Comparison of ENCODE assay signal across 8 cellular contexts in genomic region chr18:47175283-47175894, GRCh38. TPM values are rescaled to one million over a fixed set of nuclear protein-coding genes. Genes with fewer than 3 reads are reported as not detected.
DNase-seq lines count a peak whose midpoint lies in the region; ATAC-seq and TF ChIP-seq lines count a peak whose summit lies in the region.

No MANE protein-coding gene starts in this region.

- H3K9me3 ChIP-seq in HUES64 (ENCODE audit: insufficient read depth, low read depth, low read length) (no peaks in the 10 kb centered on the region), mucosa of rectum (ENCODE audit: control insufficient read depth in 2 of 2, low read length in 2 of 2) (no peaks in the 10 kb centered on the region)

- POLR2A ChIA-PET in activated CD4-positive, alpha-beta T cell treated with anti-CD3 and anti-CD28 coated beads for 36 hours (lab: Charles Lee), result no interaction called here

- 6% methylated on average over 23 of the region's 24 CpGs for WGBS in HUES64

- H3K4me3 ChIP-seq in HUES64 (ENCODE audit: low read length) (peak overlapping the region; percentile 97), choroid plexus epithelial cell (ENCODE audit: low read depth, low read length) (peak overlapping the region; percentile 94), mucosa of rectum (ENCODE audit: low read length in 2 of 2) (peak overlapping the region; percentile 82 to 92)

- TF ChIP-seq CTCF in choroid plexus epithelial cell (conservative IDR thresholded peaks at IDR 0.05; ENCODE audit: low read depth, low read length), result no peak

- H3K36me3 Mint-ChIP-seq in activated CD4-positive, alpha-beta T cell treated with anti-CD3 and anti-CD28 coated beads for 36 hours (ENCODE audit: low read depth), result peaks cover 5% of the 10 kb centered on the region

- H3K9me3 Mint-ChIP-seq in activated CD4-positive, alpha-beta T cell treated with anti-CD3 and anti-CD28 coated beads for 36 hours (ENCODE audit: low read depth), result no peaks in the 10 kb centered on the region

- no peak overlapping the region for H3K27ac Mint-ChIP-seq in activated CD4-positive, alpha-beta T cell treated with anti-CD3 and anti-CD28 coated beads for 36 hours

- H3K4me1 Mint-ChIP-seq in activated CD4-positive, alpha-beta T cell treated with anti-CD3 and anti-CD28 coated beads for 36 hours, result peaks cover 2% of the 10 kb centered on the region

- intact Hi-C loops in activated CD4-positive, alpha-beta T cell treated with anti-CD3 and anti-CD28 coated beads for 36 hours (cut with DNase I, micrococcal nuclease), result loop anchor here (1.0 to 2.0 kb wide), 3 partner anchors 25 to 59 kb away; partner anchors contain the start of gene HDHD2 (in 1 of the 2)

- H3K36me3 ChIP-seq in HUES64 (ENCODE audit: insufficient read depth, low read length) (0 out of 2 replicates have a peak, but pooled peaks cover 9% of the 10 kb centered on the region), mucosa of rectum (ENCODE audit: control insufficient read depth in 2 of 2, insufficient read depth in 2 of 2, low read length in 2 of 2) (no peaks in the 10 kb centered on the region)

- no peak overlapping the region for H3K4me3 Mint-ChIP-seq in activated CD4-positive, alpha-beta T cell treated with anti-CD3 and anti-CD28 coated beads for 36 hours

- H3K4me1 ChIP-seq in HUES64 (ENCODE audit: insufficient read depth, low read length) (peaks cover 7% of the 10 kb centered on the region), mucosa of rectum (ENCODE audit: control insufficient read depth in 2 of 2, insufficient read depth in 2 of 2, low read length in 2 of 2) (peaks cover 0 to 16% of the 10 kb centered on the region in 2 donors)

- no peaks in the 10 kb centered on the region for H3K27me3 Mint-ChIP-seq in activated CD4-positive, alpha-beta T cell treated with anti-CD3 and anti-CD28 coated beads for 36 hours

- H3K27me3 ChIP-seq in HUES64 (ENCODE audit: insufficient read depth, low read length) (no peaks in the 10 kb centered on the region), mucosa of rectum (ENCODE audit: control insufficient read depth in 2 of 2, insufficient read depth in 2 of 2, low read length in 2 of 2) (no peaks in the 10 kb centered on the region)

- ATAC-seq in activated CD4-positive, alpha-beta T cell treated with anti-CD3 and anti-CD28 coated beads for 36 hours, result peak; percentile 2

- H3K27ac ChIP-seq in HUES64 (ENCODE audit: low read depth, low read length) (peak overlapping the region; percentile 96), mucosa of rectum (ENCODE audit: low read depth in 2 of 2, low read length in 2 of 2) (peak overlapping the region; percentile 76 to 80)

- H3K9ac ChIP-seq in HUES64 (ENCODE audit: low read depth, low read length) (peak overlapping the region; percentile 91), mucosa of rectum (ENCODE audit: low read depth in 1 of 2, low read length in 2 of 2) (peak overlapping the region; percentile 79 to 89)

- CTCF ChIA-PET in activated CD4-positive, alpha-beta T cell treated with anti-CD3 and anti-CD28 coated beads for 36 hours (lab: Charles Lee), result interaction anchor here (1.5 kb wide), 1 partner anchor 13 kb away, joined by 4 read pairs; no protein-coding TSS in a partner anchor

- no peak for DNase-seq in activated CD4-positive, alpha-beta T cell treated with anti-CD3 and anti-CD28 coated beads for 36 hours
- DNase-seq in activated CD4-positive, alpha-beta T cell treated with anti-CD3 and anti-CD28 coated beads for 4 hours, result no peak
- peak; percentile 7 for DNase-seq in choroid plexus epithelial cell (ENCODE audit: low read depth)
- no peak for DNase-seq in Kasumi-1 (lab: John Stamatoyannopoulos, UW)
- DNase-seq in HuH-7.5 (ENCODE audit: low spot score), result no peak
- DNase-seq in RKO (ENCODE audit: low spot score), result no peak

RNA-seq across cellular contexts. Expression of gene IER3IP1, which starts 0.8 kb away (rescaled TPM):
- total RNA-seq in activated CD4-positive, alpha-beta T cell treated with anti-CD3 and anti-CD28 coated beads for 36 hours, result 10 to 100 TPM in 1 of 2 experiments, 1 to 10 TPM in 1; 9.0 to 11.5 TPM
- polyA plus RNA-seq in HUES64 (2013, experiment 1 of 2), result 11.6 TPM
- polyA plus RNA-seq in HUES64 (2013, experiment 2 of 2), result 14.5 TPM

RNA-seq across cellular contexts. Expression of gene HDHD2, which starts 25.1 kb away (rescaled TPM):
- 10 to 100 TPM; 27.7 to 28.9 TPM for total RNA-seq in activated CD4-positive, alpha-beta T cell treated with anti-CD3 and anti-CD28 coated beads for 36 hours
- 33.8 TPM for polyA plus RNA-seq in HUES64 (2013, experiment 1 of 2)
- 37.7 TPM for polyA plus RNA-seq in HUES64 (2013, experiment 2 of 2)
